1 cellular context compared by ENCODE assay signal in genomic region chr9:19233344-19233743, GRCh38.
TF ChIP-seq lines count a peak whose summit lies in the region.

No MANE protein-coding gene starts in this region.

TF ChIP-seq in HCT116, 20 proteins besides CTCF, POLR2A, EP300 and RAD21 (continued from another document):
- no peak for TF ChIP-seq ZBTB33 (IDR thresholded peaks at IDR 0.05; ENCODE audit: extremely low read depth, insufficient replicate concordance, low read length)
